16 cellular contexts compared by ENCODE assay signal in genomic region chr12:90621927-90622326, GRCh38.
A peak's percentile ranks its signal among the peaks of the same experiment; 100 is the strongest.
DNase-seq lines count a peak whose midpoint lies in the region; TF ChIP-seq lines count a peak whose summit lies in the region.
"Had no signal": no experiment of that assay in that cellular context is flagged by ENCODE, and none has a peak within 500 bp of the region (broad histone marks: within the 10 kb centered on the region; RNA-seq: fewer than 3 reads in every experiment).

No MANE protein-coding gene starts in this region.

- H3K4me3 ChIP-seq in choroid plexus epithelial cell (ENCODE audit: low read depth, low read length): no peak overlapping the region
- H3K4me3 ChIP-seq: prostate gland had no signal

- intact Hi-C loops in head of caudate nucleus (cut with DNase I): no loop called here

- TF ChIP-seq CTCF in choroid plexus epithelial cell (conservative IDR thresholded peaks at IDR 0.05; ENCODE audit: low read depth, low read length): no peak

- DNase-seq in EL: peak; percentile 7
- peak; percentile 0 for DNase-seq in MV-4-11 (lab: John Stamatoyannopoulos, UW)
- DNase-seq in choroid plexus epithelial cell (ENCODE audit: low read depth): peak; percentile 63
- peak; percentile 20 for DNase-seq in non-pigmented ciliary epithelial cell (ENCODE audit: low read depth)
- DNase-seq in NCI-H345 (lab: John Stamatoyannopoulos, UW): no peak
- no peak for DNase-seq in NCI-H2029 (lab: John Stamatoyannopoulos, UW)
- DNase-seq in head of caudate nucleus: no peak
- no peak for DNase-seq in activated CD8-positive, alpha-beta memory T cell treated with anti-CD3 and anti-CD28 coated beads for 24 hours
- DNase-seq: activated CD4-positive, alpha-beta memory T cell treated with anti-CD3 and anti-CD28 coated beads, Interleukin-2, amount 10 ng/mL, durations not matched to agents 7 days and 5 days; activated naive CD8-positive, alpha-beta T cell treated with anti-CD3 and anti-CD28 coated beads for 36 hours; activated T-cell treated with anti-CD3 and anti-CD28 coated beads, Interleukin-2, amount 50 U/mL, for 72 hours; DMS153; naive thymus-derived CD4-positive, alpha-beta T cell; NCI-H187; NCI-H510A had no signal

Comparison
In these comparisons a context has a peak if more than half of its experiments do, and no peak if none do; other contexts are left out.
1. DNase-seq: peak in EL (single experiment), MV-4-11 (single experiment), choroid plexus epithelial cell (single experiment) and non-pigmented ciliary epithelial cell (single experiment); none in NCI-H345 (single experiment), NCI-H2029 (single experiment), head of caudate nucleus (0 of 42) and activated CD8-positive, alpha-beta memory T cell treated with anti-CD3 and anti-CD28 coated beads for 24 hours (single experiment).